Comparison of ENCODE assay signal across 1 cellular context in the genomic region with DNA sequence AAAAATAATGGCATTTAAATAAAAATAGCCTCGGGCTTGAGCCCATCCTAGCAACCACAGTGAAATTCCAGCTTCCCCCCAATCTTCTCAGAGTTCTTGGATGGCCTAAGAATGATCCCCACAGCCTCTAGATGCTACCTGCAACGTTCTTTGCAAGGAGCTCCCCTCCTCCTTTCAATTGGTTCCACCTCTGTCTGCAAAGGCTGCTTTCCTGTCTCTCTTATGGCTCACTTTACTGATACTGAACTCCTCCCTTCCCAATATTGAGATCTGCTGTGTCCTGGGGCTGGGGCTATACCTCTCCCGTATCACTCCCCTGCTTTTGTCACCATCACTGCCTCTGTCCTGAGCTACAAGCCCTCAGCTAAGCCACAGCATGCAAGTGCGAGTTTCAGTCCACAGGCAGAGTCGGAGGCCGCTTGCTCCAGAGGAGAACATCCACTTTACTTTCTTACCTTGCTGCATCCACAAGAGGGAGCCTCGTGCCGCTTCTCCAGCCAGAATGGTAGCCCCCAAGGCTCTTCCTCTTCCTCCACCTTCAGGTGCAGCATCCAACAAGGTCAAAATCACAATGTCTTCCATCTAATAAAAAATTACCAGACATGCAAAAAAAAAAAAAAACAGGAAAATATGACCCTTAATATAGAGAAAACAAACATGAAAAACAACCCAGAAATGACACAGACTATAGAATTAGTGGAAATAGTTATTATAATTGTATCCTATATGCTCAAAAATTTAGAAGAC.
TF ChIP-seq lines count a peak whose summit lies in the region.

No MANE protein-coding gene starts in this region.

TF ChIP-seq in liver, 16 proteins besides CTCF, POLR2A, EP300 and RAD21 (continued from another document):
- TF ChIP-seq, protein P1, sequence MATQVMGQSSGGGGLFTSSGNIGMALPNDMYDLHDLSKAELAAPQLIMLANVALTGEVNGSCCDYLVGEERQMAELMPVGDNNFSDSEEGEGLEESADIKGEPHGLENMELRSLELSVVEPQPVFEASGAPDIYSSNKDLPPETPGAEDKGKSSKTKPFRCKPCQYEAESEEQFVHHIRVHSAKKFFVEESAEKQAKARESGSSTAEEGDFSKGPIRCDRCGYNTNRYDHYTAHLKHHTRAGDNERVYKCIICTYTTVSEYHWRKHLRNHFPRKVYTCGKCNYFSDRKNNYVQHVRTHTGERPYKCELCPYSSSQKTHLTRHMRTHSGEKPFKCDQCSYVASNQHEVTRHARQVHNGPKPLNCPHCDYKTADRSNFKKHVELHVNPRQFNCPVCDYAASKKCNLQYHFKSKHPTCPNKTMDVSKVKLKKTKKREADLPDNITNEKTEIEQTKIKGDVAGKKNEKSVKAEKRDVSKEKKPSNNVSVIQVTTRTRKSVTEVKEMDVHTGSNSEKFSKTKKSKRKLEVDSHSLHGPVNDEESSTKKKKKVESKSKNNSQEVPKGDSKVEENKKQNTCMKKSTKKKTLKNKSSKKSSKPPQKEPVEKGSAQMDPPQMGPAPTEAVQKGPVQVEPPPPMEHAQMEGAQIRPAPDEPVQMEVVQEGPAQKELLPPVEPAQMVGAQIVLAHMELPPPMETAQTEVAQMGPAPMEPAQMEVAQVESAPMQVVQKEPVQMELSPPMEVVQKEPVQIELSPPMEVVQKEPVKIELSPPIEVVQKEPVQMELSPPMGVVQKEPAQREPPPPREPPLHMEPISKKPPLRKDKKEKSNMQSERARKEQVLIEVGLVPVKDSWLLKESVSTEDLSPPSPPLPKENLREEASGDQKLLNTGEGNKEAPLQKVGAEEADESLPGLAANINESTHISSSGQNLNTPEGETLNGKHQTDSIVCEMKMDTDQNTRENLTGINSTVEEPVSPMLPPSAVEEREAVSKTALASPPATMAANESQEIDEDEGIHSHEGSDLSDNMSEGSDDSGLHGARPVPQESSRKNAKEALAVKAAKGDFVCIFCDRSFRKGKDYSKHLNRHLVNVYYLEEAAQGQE (IDR thresholded peaks at IDR 0.05): no peak
- TF ChIP-seq GABPA (IDR thresholded peaks at IDR 0.05 in 1 of 2, conservative IDR thresholded peaks at IDR 0.05 in 1 of 2) (no peak), JUND (IDR thresholded peaks at IDR 0.05) (no peak)
